ENCODE assay signal across 10 cellular contexts in genomic region chr16:22424161-22424937, GRCh38. TPM values are rescaled to one million over a fixed set of nuclear protein-coding genes. Genes with fewer than 3 reads are reported as not detected.
DNase-seq lines count a peak whose midpoint lies in the region; ATAC-seq, FAIRE-seq and TF ChIP-seq lines count a peak whose summit lies in the region.
"Had no signal": no experiment of that assay in that cellular context is flagged by ENCODE, and none has a peak within 500 bp of the region (broad histone marks: within the 10 kb centered on the region; RNA-seq: fewer than 3 reads in every experiment).

No MANE protein-coding gene starts in this region.

- no peak for ATAC-seq in CD4-positive, CD25-positive, alpha-beta regulatory T cell (ENCODE audit: low read depth in 2 of 2)
- ATAC-seq in HG03354 (IDR thresholded peaks at IDR 0.05; ENCODE audit: poor library complexity, severe bottlenecking, unreplicated experiment), result no peak

- TF ChIP-seq CTCF in sigmoid colon (IDR thresholded peaks at IDR 0.05) (no peak), A673 (conservative IDR thresholded peaks at IDR 0.05; ENCODE audit: low read depth, low read length) (no peak)

- H3K4me1 Mint-ChIP-seq in CD4-positive, CD25-positive, alpha-beta regulatory T cell, result peaks cover 0 to 7% (median 1%) of the 10 kb centered on the region in 4 donors

- no peak overlapping the region for H3K4me3 Mint-ChIP-seq in CD4-positive, CD25-positive, alpha-beta regulatory T cell

- FAIRE-seq in RCC 7860 (lab: Jason Lieb, UNC), result no peak

- H3K27ac Mint-ChIP-seq in CD4-positive, CD25-positive, alpha-beta regulatory T cell, result peak overlapping the region; percentile 52 to 63 (median 52)

- no peak for TF ChIP-seq POLR2A in sigmoid colon (IDR thresholded peaks at IDR 0.05)

- CTCF ChIA-PET in A673 (lab: Charles Lee), result no interaction called here

- H3K36me3 ChIP-seq in CD4-positive, CD25-positive, alpha-beta regulatory T cell (ENCODE audit: control insufficient read depth, insufficient read depth, low read length), result peaks cover 33% of the 10 kb centered on the region
- H3K36me3 ChIP-seq in sigmoid colon (peaks cover 0 to 36% (median 17%) of the 10 kb centered on the region in 4 donors), A673 (ENCODE audit: insufficient read depth, low read length, poor library complexity, severe bottlenecking) (no peaks in the 10 kb centered on the region)

- 79 to 84% methylated on average over 22 of the region's 22 CpGs for WGBS in sigmoid colon, 2 donors

- POLR2A ChIA-PET in A673 (lab: Charles Lee; ENCODE audit: low non-redundant PET), result no interaction called here

- DNase-seq in CD4-positive, CD25-positive, alpha-beta regulatory T cell, result no peak
- DNase-seq in amygdala (lab: John Stamatoyannopoulos, UW) (peak in 38 of 56 donors; percentile 2 to 69 (median 26)), hippocampal formation (lab: John Stamatoyannopoulos, UW) (peak; percentile 7 to 24), sigmoid colon (peak; percentile 91), A673 (ENCODE audit: low spot score) (no peak), RCC 7860 (ENCODE audit: low spot score) (no peak), NCI-H526 treated with DMSO at 0.1 percent for 48 hours (lab: John Stamatoyannopoulos, UW) (no peak)
- DNase-seq: activated CD4-positive, alpha-beta T cell treated with anti-CD3 and anti-CD28 coated beads, Interleukin-2, amount 50 U/mL, for 48 hours; NCI-H526 had no signal

- H3K27ac ChIP-seq in CD4-positive, CD25-positive, alpha-beta regulatory T cell (ENCODE audit: insufficient read depth, low read length, poor library complexity, severe bottlenecking), result no peak overlapping the region
- H3K27ac ChIP-seq in sigmoid colon (peak overlapping the region; percentile 72 to 80 (median 75)), A673 (ENCODE audit: low read depth, low read length, poor library complexity, severe bottlenecking) (no peak overlapping the region)

- H3K4me1 ChIP-seq in CD4-positive, CD25-positive, alpha-beta regulatory T cell (ENCODE audit: control insufficient read depth, insufficient read depth, low read length, poor library complexity, severe bottlenecking), result no peaks in the 10 kb centered on the region
- H3K4me1 ChIP-seq in sigmoid colon (peaks cover 0 to 16% (median 8%) of the 10 kb centered on the region in 4 donors), A673 (ENCODE audit: insufficient read depth, low read length, poor library complexity, severe bottlenecking) (no peaks in the 10 kb centered on the region)

- no peaks in the 10 kb centered on the region for H3K27me3 Mint-ChIP-seq in CD4-positive, CD25-positive, alpha-beta regulatory T cell

- H3K36me3 Mint-ChIP-seq in CD4-positive, CD25-positive, alpha-beta regulatory T cell, result peaks cover 43% of the 10 kb centered on the region

- H3K9me3 ChIP-seq in CD4-positive, CD25-positive, alpha-beta regulatory T cell (ENCODE audit: control insufficient read depth in 2 of 2, low read length in 2 of 2), result no peaks in the 10 kb centered on the region
- no peaks in the 10 kb centered on the region for H3K9me3 ChIP-seq in sigmoid colon
- H3K9me3 ChIP-seq in A673 (ENCODE audit: low read depth, low read length, poor library complexity, severe bottlenecking), result no peaks in the 10 kb centered on the region

- H3K4me3 ChIP-seq in CD4-positive, CD25-positive, alpha-beta regulatory T cell (ENCODE audit: low read depth, low read length), result no peak overlapping the region
- peak overlapping the region in 2 of 4 donors; percentile 3 to 11 for H3K4me3 ChIP-seq in sigmoid colon
- no peak overlapping the region for H3K4me3 ChIP-seq in A673 (ENCODE audit: low read depth, low read length, poor library complexity, severe bottlenecking)

- H3K27me3 ChIP-seq in CD4-positive, CD25-positive, alpha-beta regulatory T cell (ENCODE audit: control insufficient read depth, insufficient read depth, low read length), result no peaks in the 10 kb centered on the region
- no peaks in the 10 kb centered on the region for H3K27me3 ChIP-seq in sigmoid colon
- H3K27me3 ChIP-seq in A673 (replicated peaks; ENCODE audit: insufficient read depth, low read depth, low read length, poor library complexity), result no peaks in the 10 kb centered on the region

- intact Hi-C loops in sigmoid colon (cut with DNase I) (no loop called here), A673 (cut with micrococcal nuclease; ENCODE audit: unreplicated experiment) (no loop called here)

- TF ChIP-seq EP300 in sigmoid colon (IDR thresholded peaks at IDR 0.05), result no peak

- no TSS peak for BruUV-seq in A673 (replicated peaks; lab: Mats Ljungman, UMichigan)

- peaks cover 0 to 2% (median 0%) of the 10 kb centered on the region in 7 donors for H3K9me3 Mint-ChIP-seq in CD4-positive, CD25-positive, alpha-beta regulatory T cell

RNA-seq across cellular contexts. Expression of gene CDR2, which starts 49.9 kb away (rescaled TPM):
- 90.2 TPM for total RNA-seq in CD4-positive, CD25-positive, alpha-beta regulatory T cell
- 10 to 100 TPM; 64.7 to 82.1 (median 74.3) TPM for polyA plus RNA-seq in CD4-positive, CD25-positive, alpha-beta regulatory T cell
- total RNA-seq in sigmoid colon (10 to 100 TPM; 20.3 to 32.3 (median 24.4) TPM), A673 (2021) (34.5 and 40.5 TPM in 2 replicates)
- 10 to 100 TPM; 14.6 to 22.7 (median 21.0) TPM for polyA plus RNA-seq in sigmoid colon

Comparison
In these comparisons a context has a peak if more than half of its experiments do, and no peak if none do; other contexts are left out.
1. DNase-seq: peak in amygdala (38 of 56), hippocampal formation (2 of 2) and sigmoid colon (single experiment); none in CD4-positive, CD25-positive, alpha-beta regulatory T cell (0 of 3), A673 (single experiment), RCC 7860 (single experiment) and NCI-H526 treated with DMSO at 0.1 percent for 48 hours (single experiment).
2. H3K27ac ChIP-seq: peak in sigmoid colon (4 of 4); none in CD4-positive, CD25-positive, alpha-beta regulatory T cell (single experiment) and A673 (single experiment).